Comparison of ENCODE assay signal across 1 cellular context in genomic region chr5:140594169-140594568, GRCh38.
TF ChIP-seq lines count a peak whose summit lies in the region.

No MANE protein-coding gene starts in this region.

TF ChIP-seq in K562, 482 proteins besides CTCF, POLR2A, EP300 and RAD21:
- TF ChIP-seq CBFB (CRISPR knock-in tag; IDR thresholded peaks at IDR 0.05) (no peak), MYC (IDR thresholded peaks at IDR 0.05; ENCODE audit: low read depth, low read length) (no peak), MYC (CRISPR knock-in tag; IDR thresholded peaks at IDR 0.05; ENCODE audit: borderline replicate concordance, low read depth) (no peak), SP1 (CRISPR knock-in tag; IDR thresholded peaks at IDR 0.05) (no peak), NFIC (IDR thresholded peaks at IDR 0.05) (peak; percentile 66), CTCFL (IDR thresholded peaks at IDR 0.05; ENCODE audit: borderline replicate concordance, insufficient read depth, low read depth, low read length, poor library complexity, severe bottlenecking) (peak; percentile 5)
TF ChIP-seq in K562: peak in this region for 2.
